In genomic region chr5:401216-402034, GRCh38 we compare ENCODE assay signal across 12 cellular contexts. TPM values are rescaled to one million over a fixed set of nuclear protein-coding genes. Genes with fewer than 3 reads are reported as not detected.
A peak's percentile ranks its signal among the peaks of the same experiment; 100 is the strongest.
DNase-seq lines count a peak whose midpoint lies in the region; ATAC-seq and TF ChIP-seq lines count a peak whose summit lies in the region.
"Had no signal": no experiment of that assay in that cellular context is flagged by ENCODE, and none has a peak within 500 bp of the region (broad histone marks: within the 10 kb centered on the region; RNA-seq: fewer than 3 reads in every experiment).

No MANE protein-coding gene starts in this region.

- H2BK5ac ChIP-seq in H9 (ENCODE audit: insufficient read length, low read length) = no peak overlapping the region

- H3K36me3 ChIP-seq in ovary = no peaks in the 10 kb centered on the region
- H3K36me3 ChIP-seq: tibial nerve had no signal

- no peak overlapping the region for H4K8ac ChIP-seq in H9 (replicated peaks; ENCODE audit: insufficient read length, low read depth, low read length)

- H3K27ac Mint-ChIP-seq in H9 (no peak overlapping the region), endothelial cell (ENCODE audit: unreplicated experiment) (no peak overlapping the region)
- H3K27ac Mint-ChIP-seq: immature natural killer cell; naive thymus-derived CD8-positive, alpha-beta T cell had no signal

- H3K9me3 ChIP-seq in H9 (ENCODE audit: control insufficient read depth, low read depth, low read length) (no peaks in the 10 kb centered on the region), ovary (no peaks in the 10 kb centered on the region)
- H3K9me3 ChIP-seq: tibial nerve had no signal

- no peak overlapping the region for H2AFZ ChIP-seq in H9 (ENCODE audit: low read length)

- no peaks in the 10 kb centered on the region for H4K20me1 ChIP-seq in H9 (ENCODE audit: control insufficient read depth, insufficient read depth, insufficient read length)

- H3K9ac ChIP-seq in H9 (ENCODE audit: extremely low read depth, insufficient read length, low read length) = no peak overlapping the region

- no CpG with 5 or more reads among the region's 23 CpGs for WGBS in H9 (ENCODE audit: extremely low coverage, insufficient read length, low lambda C conversion rate)
- 93 to 95% (median 93%) methylated on average over 23 of the region's 23 CpGs for WGBS in ovary, 3 donors

- intact Hi-C loops in ovary (cut with DNase I) = no loop called here

- H3K27me3 Mint-ChIP-seq in H9 (ENCODE audit: low read depth) (peaks cover 47% of the 10 kb centered on the region), endothelial cell (ENCODE audit: unreplicated experiment) (peaks cover 9% of the 10 kb centered on the region)

- H2BK20ac ChIP-seq in H9 (ENCODE audit: low read depth, low read length, poor library complexity, severe bottlenecking) = no peak overlapping the region

- H4K91ac ChIP-seq in H9 (ENCODE audit: insufficient read length, low read depth, low read length) = peak overlapping the region; percentile 25

- no peak for TF ChIP-seq POLR2A in ovary (IDR thresholded peaks at IDR 0.05)

- no peak overlapping the region for H3K4me3 ChIP-seq in ovary
- H3K4me3 ChIP-seq: tibial nerve had no signal

- no peak overlapping the region for H3K4ac ChIP-seq in H9 (ENCODE audit: low read depth, low read length)

- H3K18ac ChIP-seq in H9 (ENCODE audit: insufficient read length, low read depth, low read length) = peak overlapping the region; percentile 49

- H3K4me2 ChIP-seq in H9 (ENCODE audit: insufficient read depth, insufficient read length, low read length) = no peak overlapping the region

- DNase-seq in DMS53 (lab: John Stamatoyannopoulos, UW) (peak; percentile 51), DMS53 treated with DMSO at 0.1 percent for 48 hours (lab: John Stamatoyannopoulos, UW; ENCODE audit: unreplicated experiment) (no peak), H9 (peak; percentile 25), endothelial cell (ENCODE audit: low spot score) (no peak), ovary (peak in 4 of 5 donors; percentile 17 to 50 (median 30)), iPS-NIHi11 (ENCODE audit: low spot score) (no peak), LoVo (ENCODE audit: low spot score) (no peak)
- DNase-seq: cortex of kidney, immature natural killer cell had no signal

- no peak overlapping the region for H2BK12ac ChIP-seq in H9 (ENCODE audit: insufficient read length, low read depth, low read length)

- H2BK120ac ChIP-seq in H9 (ENCODE audit: low read depth, low read length, poor library complexity, severe bottlenecking) = no peak overlapping the region

- no peak overlapping the region for H3K23ac ChIP-seq in H9 (ENCODE audit: insufficient read length, low read depth, low read length)

- TF ChIP-seq CTCF in H9 (conservative IDR thresholded peaks at IDR 0.05) = no peak
- TF ChIP-seq CTCF in endothelial cell (IDR thresholded peaks at IDR 0.05; ENCODE audit: unreplicated experiment) = no peak
- no peak for TF ChIP-seq CTCF in ovary (IDR thresholded peaks at IDR 0.05)

- no peak overlapping the region for H2BK15ac ChIP-seq in H9 (ENCODE audit: low read depth, low read length)

- H3K36me3 Mint-ChIP-seq in H9 (ENCODE audit: insufficient read depth in 1 of 3, low read depth in 3 of 3) = peaks cover 0 to 8% (median 0%) of the 10 kb centered on the region in 3 experiments; a peak in 2 of 7 replicates
- H3K36me3 Mint-ChIP-seq in endothelial cell (ENCODE audit: low read depth, unreplicated experiment) = peaks cover 13% of the 10 kb centered on the region
- H3K36me3 Mint-ChIP-seq: naive thymus-derived CD8-positive, alpha-beta T cell had no signal

- H3K9me3 Mint-ChIP-seq in H9 (peaks cover 0 to 5% of the 10 kb centered on the region in 2 experiments; a peak in 4 of 5 replicates), endothelial cell (ENCODE audit: unreplicated experiment) (no peaks in the 10 kb centered on the region)
- H3K9me3 Mint-ChIP-seq: immature natural killer cell; naive thymus-derived CD8-positive, alpha-beta T cell had no signal

- H3K27me3 ChIP-seq in H9 (ENCODE audit: insufficient read depth, low read length) = no peaks in the 10 kb centered on the region
- no peaks in the 10 kb centered on the region for H3K27me3 ChIP-seq in ovary

- H2AK5ac ChIP-seq in H9 (ENCODE audit: insufficient read length, low read length) = no peak overlapping the region

- ATAC-seq in HG02798 (IDR thresholded peaks at IDR 0.05; ENCODE audit: poor library complexity, unreplicated experiment) = no peak
- ATAC-seq: naive thymus-derived CD8-positive, alpha-beta T cell had no signal

- H3K4me3 Mint-ChIP-seq in H9 (no peak overlapping the region), endothelial cell (ENCODE audit: unreplicated experiment) (peak overlapping the region; percentile 67)
- H3K4me3 Mint-ChIP-seq: immature natural killer cell; naive thymus-derived CD8-positive, alpha-beta T cell had no signal

- no peak overlapping the region for H3K56ac ChIP-seq in H9 (ENCODE audit: insufficient read length, low read depth, low read length)

- H3K79me2 ChIP-seq in H9 (ENCODE audit: insufficient read depth, low read length) = no peaks in the 10 kb centered on the region

- H3K27ac ChIP-seq in H9 (ENCODE audit: insufficient read length, low read depth, low read length) = no peak overlapping the region
- H3K27ac ChIP-seq in ovary = no peak overlapping the region
- H3K27ac ChIP-seq: tibial nerve had no signal

- H3K4me1 Mint-ChIP-seq in H9 (peaks cover 12 to 25% of the 10 kb centered on the region in 2 experiments), endothelial cell (ENCODE audit: unreplicated experiment) (peaks cover 29% of the 10 kb centered on the region)
- H3K4me1 Mint-ChIP-seq: immature natural killer cell had no signal

- TF ChIP-seq EP300 in ovary (IDR thresholded peaks at IDR 0.05) = no peak

- H3K14ac ChIP-seq in H9 (ENCODE audit: insufficient read depth, low read length) = 0 out of 2 replicates have a peak overlapping the region, but pooled peaks have one; percentile 8

- H3K23me2 ChIP-seq in H9 (ENCODE audit: insufficient read length, low read depth, low read length, poor library complexity, severe bottlenecking) = no peaks in the 10 kb centered on the region

- H3K4me1 ChIP-seq in H9 (ENCODE audit: insufficient read depth, low read length) (no peaks in the 10 kb centered on the region), ovary (ENCODE audit: insufficient read depth) (peaks cover 17% of the 10 kb centered on the region)

- no peak overlapping the region for H4K5ac ChIP-seq in H9 (ENCODE audit: insufficient read length, low read depth, low read length)

- H3T11ph ChIP-seq in H9 (ENCODE audit: low read length) = no peak overlapping the region

- H3K79me1 ChIP-seq in H9 (ENCODE audit: insufficient read depth, low read depth, low read length, poor library complexity, severe bottlenecking) = no peaks in the 10 kb centered on the region

RNA-seq across cellular contexts. Expression of gene EXOC3, which starts 41.6 kb away (rescaled TPM):
- total RNA-seq in H9 (2021) (36.7 and 37.6 TPM in 2 replicates), endothelial cell (ENCODE audit: unreplicated experiment) (43.9 TPM), ovary (10 to 100 TPM; 25.5 to 67.4 (median 53.8) TPM)
- 10 to 100 TPM; 33.1 to 41.4 TPM for polyA plus RNA-seq in ovary

Comparison
In these comparisons a context has a peak if more than half of its experiments do, and no peak if none do; other contexts are left out.
1. DNase-seq: peak in DMS53 (single experiment), H9 (single experiment) and ovary (4 of 5); none in DMS53 treated with DMSO at 0.1 percent for 48 hours (single experiment), endothelial cell (single experiment), iPS-NIHi11 (single experiment) and LoVo (single experiment).